ENCODE assay signal across 8 cellular contexts in genomic region chr14:61524211-61524806, GRCh38.
A peak's percentile ranks its signal among the peaks of the same experiment; 100 is the strongest.
DNase-seq lines count a peak whose midpoint lies in the region; ATAC-seq, FAIRE-seq and TF ChIP-seq lines count a peak whose summit lies in the region.

No MANE protein-coding gene starts in this region.

- H3K27me3 ChIP-seq in small intestine (ENCODE audit: control insufficient read depth in 2 of 2, insufficient read depth in 2 of 2, low read length in 2 of 2), result no peaks in the 10 kb centered on the region

- peaks cover 0 to 6% of the 10 kb centered on the region in 2 donors for H3K36me3 ChIP-seq in small intestine (ENCODE audit: control insufficient read depth in 2 of 2, insufficient read depth in 2 of 2, low read length in 2 of 2)

- DNase-seq in NCI-H1417 (lab: John Stamatoyannopoulos, UW), result peak; percentile 14 to 90 (median 79)
- no peak for DNase-seq in NCI-H1417 treated with DMSO at 0.1 percent for 48 hours (lab: John Stamatoyannopoulos, UW)
- no peak for DNase-seq in RWPE1 (ENCODE audit: low spot score)
- peak; percentile 89 for DNase-seq in fibroblast of pulmonary artery (ENCODE audit: low read depth)
- DNase-seq in small intestine, result peak; percentile 89
- no peak for DNase-seq in SKM-1 treated with dmso at 0.1 percent for 144 hours (lab: John Stamatoyannopoulos, UW; ENCODE audit: unreplicated experiment)

- no peak overlapping the region for H3K4me3 ChIP-seq in fibroblast of pulmonary artery (replicated peaks; ENCODE audit: low read depth, low read length)
- H3K4me3 ChIP-seq in small intestine (ENCODE audit: low read depth in 1 of 2, low read length in 2 of 2), result no peak overlapping the region

- POLR2A ChIA-PET in RWPE1 (lab: Yijun Ruan, JAX; ENCODE audit: low non-redundant PET), result interaction anchor here (1.8 kb wide), 1 partner anchor 171 kb away, joined by 8 read pairs; the partner anchor contains the start of gene HIF1A

- CTCF ChIA-PET in RWPE1 (lab: Yijun Ruan, JAX), result no interaction called here

- FAIRE-seq in small intestine (lab: Jason Lieb, UNC), result no peak

- WGBS in small intestine, 3 donors, result 16 to 31% (median 27%) methylated on average over 4 of the region's 4 CpGs

- no peak for TF ChIP-seq CTCF in RWPE1 (conservative IDR thresholded peaks at IDR 0.05; ENCODE audit: low read depth)
- no peak for TF ChIP-seq CTCF in fibroblast of pulmonary artery (IDR thresholded peaks at IDR 0.05; ENCODE audit: low read length, missing control alignments)

- ATAC-seq in GM19351 (IDR thresholded peaks at IDR 0.05; ENCODE audit: unreplicated experiment) (no peak), HG03135 (IDR thresholded peaks at IDR 0.05; ENCODE audit: unreplicated experiment) (no peak)

- peak overlapping the region; percentile 100 for H3K27ac ChIP-seq in RWPE1
- peak overlapping the region; percentile 67 to 88 for H3K27ac ChIP-seq in small intestine (ENCODE audit: low read depth in 1 of 2, low read length in 1 of 2)

- peaks cover 27 to 40% of the 10 kb centered on the region in 2 donors for H3K4me1 ChIP-seq in small intestine (ENCODE audit: control insufficient read depth in 2 of 2, insufficient read depth in 1 of 2, low read depth in 1 of 2, low read length in 1 of 2)

- H3K9me3 ChIP-seq in small intestine (ENCODE audit: control insufficient read depth, low read depth), result no peaks in the 10 kb centered on the region

Comparison
In these comparisons a context has a peak if more than half of its experiments do, and no peak if none do; other contexts are left out.
1. DNase-seq: peak in NCI-H1417 (3 of 3), fibroblast of pulmonary artery (single experiment) and small intestine (single experiment); none in NCI-H1417 treated with DMSO at 0.1 percent for 48 hours (single experiment), RWPE1 (single experiment) and SKM-1 treated with dmso at 0.1 percent for 144 hours (single experiment).